ENCODE assay signal across 4 cellular contexts in the genomic region with DNA sequence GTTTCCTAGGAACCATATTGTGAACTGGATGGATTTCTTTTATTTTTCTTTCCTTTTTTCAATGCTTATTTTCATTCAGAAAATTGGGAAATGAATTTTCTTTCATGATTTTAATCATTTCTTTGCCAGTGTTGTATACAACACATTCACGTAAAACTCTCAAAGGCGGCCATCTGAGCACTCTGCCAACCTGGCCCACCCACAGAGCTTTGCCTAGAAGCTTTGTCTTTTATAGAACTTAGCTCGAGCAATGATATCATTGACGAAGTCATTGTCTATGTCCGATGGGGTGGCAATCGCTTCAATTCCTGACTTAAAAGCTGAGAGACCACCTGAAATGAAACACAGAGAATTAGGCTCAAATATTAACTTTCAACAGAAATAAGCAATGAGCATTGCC. TPM values are rescaled to one million over a fixed set of nuclear protein-coding genes. Genes with fewer than 3 reads are reported as not detected.
"Had no signal": no experiment of that assay in that cellular context is flagged by ENCODE, and none has a peak within 500 bp of the region (broad histone marks: within the 10 kb centered on the region; RNA-seq: fewer than 3 reads in every experiment).

No MANE protein-coding gene starts in this region.

- DNase-seq: GDM1, GF-D8 had no signal

- ATAC-seq: GM12878 had no signal

- H3K4me3 ChIP-seq: GM12878 had no signal

RNA-seq across cellular contexts. Expression of a gene that starts 13.3 kb away (rescaled TPM):
- total RNA-seq: G401, GM12878 had no signal

RNA-seq across cellular contexts. Expression of a gene that starts 58.8 kb away (rescaled TPM):
- total RNA-seq: G401 had no signal
